In genomic region chr11:57424802-57425564, GRCh38 we compare ENCODE assay signal across 8 cellular contexts. TPM values are rescaled to one million over a fixed set of nuclear protein-coding genes. Genes with fewer than 3 reads are reported as not detected.
A peak's percentile ranks its signal among the peaks of the same experiment; 100 is the strongest.
DNase-seq lines count a peak whose midpoint lies in the region; ATAC-seq lines count a peak whose summit lies in the region.

No MANE protein-coding gene starts in this region.

- H4K91ac ChIP-seq in mesenchymal stem cell (ENCODE audit: low read length): peak overlapping the region; percentile 53

- H3K14ac ChIP-seq in mesenchymal stem cell (ENCODE audit: low read length in 2 of 2): no peak overlapping the region

- peaks cover 4% of the 10 kb centered on the region for H3K79me1 ChIP-seq in mesenchymal stem cell (replicated peaks; ENCODE audit: low read length, poor library complexity, severe bottlenecking)

- H3K4me2 ChIP-seq in Karpas-422 (ENCODE audit: low read depth, low read length, poor library complexity, severe bottlenecking) (peak overlapping the region; percentile 93), mesenchymal stem cell (ENCODE audit: low read length, poor library complexity, severe bottlenecking) (no peak overlapping the region)

- H2BK12ac ChIP-seq in mesenchymal stem cell (ENCODE audit: low read length in 2 of 2): no peak overlapping the region

- H3K9me3 ChIP-seq in Karpas-422 (ENCODE audit: low read length): no peaks in the 10 kb centered on the region
- no peaks in the 10 kb centered on the region for H3K9me3 ChIP-seq in mesenchymal stem cell (ENCODE audit: control insufficient read depth, low read length)

- no peaks in the 10 kb centered on the region for H3K9me2 ChIP-seq in Karpas-422 (replicated peaks; ENCODE audit: insufficient read depth, low read length)

- H3K36me3 ChIP-seq in Karpas-422 (ENCODE audit: insufficient read depth, low read length) (peaks cover 47% of the 10 kb centered on the region), mesenchymal stem cell (ENCODE audit: control insufficient read depth in 1 of 2, insufficient read depth in 2 of 2, low read depth in 1 of 2, low read length in 2 of 2) (peaks cover 4 to 61% of the 10 kb centered on the region in 2 experiments)

- H2BK15ac ChIP-seq in mesenchymal stem cell (ENCODE audit: low read depth, poor library complexity, severe bottlenecking): no peak overlapping the region

- H3K9ac ChIP-seq in Karpas-422 (ENCODE audit: low read length) (peak overlapping the region; percentile 91), mesenchymal stem cell (ENCODE audit: low read length) (peak overlapping the region; percentile 96)

- H3K18ac ChIP-seq in mesenchymal stem cell (ENCODE audit: low read depth in 1 of 2, low read length in 2 of 2): peak overlapping the region in 1 of 2 experiments; percentile 52

- no peak overlapping the region for H3K23ac ChIP-seq in mesenchymal stem cell (ENCODE audit: low read length in 2 of 2)

- no peak overlapping the region for H2BK5ac ChIP-seq in mesenchymal stem cell (ENCODE audit: low read depth, low read length, poor library complexity, severe bottlenecking)

- peak; percentile 90 for ATAC-seq in GM21717 (IDR thresholded peaks at IDR 0.05; ENCODE audit: unreplicated experiment)

- H4K8ac ChIP-seq in mesenchymal stem cell (ENCODE audit: low read length): peak overlapping the region; percentile 59

- H2AFZ ChIP-seq in Karpas-422 (ENCODE audit: low read length) (no peak overlapping the region), mesenchymal stem cell (ENCODE audit: low read depth, low read length) (no peak overlapping the region)

- DNase-seq in GM04503 (ENCODE audit: low read depth): peak; percentile 42
- DNase-seq in Karpas-422: peak; percentile 80
- DNase-seq in activated CD4-positive, CD25-positive, alpha-beta regulatory T cell treated with anti-CD3 and anti-CD28 coated beads, Interleukin-2, amount 50 U/mL, for 72 hours: peak; percentile 75
- peak; percentile 10 for DNase-seq in cerebellar cortex (ENCODE audit: low spot score)
- peak; percentile 86 for DNase-seq in mesenchymal stem cell
- peak; percentile 66 to 75 for DNase-seq in stimulated activated CD8-positive, alpha-beta memory T cell treated with anti-CD3 and anti-CD28 coated beads, Interleukin-2, amount 100 ng/mL, for 1 hour (ENCODE audit: low read depth in 2 of 2)
- no peak for DNase-seq in NCI-H2227 treated with DMSO at 0.1 percent for 48 hours (lab: John Stamatoyannopoulos, UW)

- H2AK5ac ChIP-seq in mesenchymal stem cell (ENCODE audit: low read length, severe bottlenecking): no peak overlapping the region

- H4K20me1 ChIP-seq in Karpas-422 (ENCODE audit: insufficient read depth, low read depth, low read length): no peaks in the 10 kb centered on the region

- no peaks in the 10 kb centered on the region for H3K27me3 ChIP-seq in Karpas-422 (ENCODE audit: low read length)
- H3K27me3 ChIP-seq in mesenchymal stem cell (ENCODE audit: control insufficient read depth in 1 of 2, insufficient read depth in 1 of 2, low read length in 2 of 2): no peaks in the 10 kb centered on the region

- no peak overlapping the region for H2BK120ac ChIP-seq in mesenchymal stem cell (ENCODE audit: low read depth, low read length)

- H3K27ac ChIP-seq in Karpas-422 (ENCODE audit: low read length) (peak overlapping the region; percentile 58), mesenchymal stem cell (ENCODE audit: low read length, poor library complexity, severe bottlenecking) (peak overlapping the region; percentile 14)

- WGBS in mesenchymal stem cell: 35% methylated on average over 15 of the region's 15 CpGs

- peak overlapping the region; percentile 2 to 66 for H3K4ac ChIP-seq in mesenchymal stem cell (ENCODE audit: low read depth in 1 of 2, low read length in 2 of 2)

- H3K79me2 ChIP-seq in Karpas-422 (ENCODE audit: low read length): peaks cover 38% of the 10 kb centered on the region

- peaks cover 32% of the 10 kb centered on the region for H3K4me1 ChIP-seq in Karpas-422 (ENCODE audit: low read length)
- H3K4me1 ChIP-seq in mesenchymal stem cell (ENCODE audit: control insufficient read depth, insufficient read depth, low read depth, low read length): peaks cover 29% of the 10 kb centered on the region

- peak overlapping the region; percentile 77 for H3K4me3 ChIP-seq in Karpas-422 (ENCODE audit: low read length)
- peak overlapping the region in 1 of 2 experiments; percentile 86 for H3K4me3 ChIP-seq in mesenchymal stem cell (ENCODE audit: insufficient read depth in 1 of 2, low read depth in 1 of 2, low read length in 2 of 2)

RNA-seq across cellular contexts. Expression of gene SLC43A3, which starts 1.9 kb away (rescaled TPM):
- total RNA-seq in Karpas-422 (2014; rRNA removed; shearing (Covaris generic); ENCODE audit: low replicate concordance): 56.6 and 69.3 TPM in 2 replicates
- 3.9 TPM for polyA plus RNA-seq in mesenchymal stem cell (2013, experiment 1 of 2)
- 3.8 TPM for polyA plus RNA-seq in mesenchymal stem cell (2013, experiment 2 of 2)

RNA-seq across cellular contexts. Expression of gene PRG2, which starts 34.5 kb away (rescaled TPM):
- not detected in 2 replicates for total RNA-seq in Karpas-422 (2014; rRNA removed; shearing (Covaris generic); ENCODE audit: low replicate concordance)
- not detected for polyA plus RNA-seq in mesenchymal stem cell (2013, experiment 1 of 2)
- 0.04 TPM for polyA plus RNA-seq in mesenchymal stem cell (2013, experiment 2 of 2)

RNA-seq across cellular contexts. Expression of gene RTN4RL2, which starts 35.3 kb away (rescaled TPM):
- total RNA-seq in Karpas-422 (2014; rRNA removed; shearing (Covaris generic); ENCODE audit: low replicate concordance): 0.07 TPM in 1 of 2 replicates, not detected in the other
- polyA plus RNA-seq in mesenchymal stem cell (2013, experiment 1 of 2): 0.28 TPM
- polyA plus RNA-seq in mesenchymal stem cell (2013, experiment 2 of 2): 0.22 TPM

RNA-seq across cellular contexts. Expression of gene PRG3, which starts 44.0 kb away (rescaled TPM):
- total RNA-seq in Karpas-422 (2014; rRNA removed; shearing (Covaris generic); ENCODE audit: low replicate concordance): not detected in 2 replicates
- not detected for polyA plus RNA-seq in mesenchymal stem cell (2013, experiment 1 of 2)
- polyA plus RNA-seq in mesenchymal stem cell (2013, experiment 2 of 2): not detected
